ENCODE assay signal across 1 cellular context in genomic region chr7:91089382-91089963, GRCh38.
TF ChIP-seq lines count a peak whose summit lies in the region.

No MANE protein-coding gene starts in this region.

TF ChIP-seq in Ishikawa, 13 proteins besides CTCF, POLR2A, EP300 and RAD21 (continued from another document):
- no peak for TF ChIP-seq REST (IDR thresholded peaks at IDR 0.05; ENCODE audit: low read depth)
- no peak for TF ChIP-seq TAF1 (IDR thresholded peaks at IDR 0.05; ENCODE audit: low read depth)
- no peak for TF ChIP-seq FOXM1 (IDR thresholded peaks at IDR 0.05; ENCODE audit: borderline replicate concordance, low read depth)
- no peak for TF ChIP-seq MAX (IDR thresholded peaks at IDR 0.05)
- no peak for TF ChIP-seq EGR1 (IDR thresholded peaks at IDR 0.05)
